ENCODE assay signal across 9 cellular contexts in genomic region chr1:86502721-86503430, GRCh38. TPM values are rescaled to one million over a fixed set of nuclear protein-coding genes. Genes with fewer than 3 reads are reported as not detected.
DNase-seq lines count a peak whose midpoint lies in the region; ATAC-seq, FAIRE-seq and TF ChIP-seq lines count a peak whose summit lies in the region.
"Had no signal": no experiment of that assay in that cellular context is flagged by ENCODE, and none has a peak within 500 bp of the region (broad histone marks: within the 10 kb centered on the region; RNA-seq: fewer than 3 reads in every experiment).

No MANE protein-coding gene starts in this region.

- H3K4me3 Mint-ChIP-seq in activated naive CD8-positive, alpha-beta T cell treated with anti-CD3 and anti-CD28 coated beads for 36 hours, result peak overlapping the region; percentile 85

- CTCF ChIA-PET in A673 (lab: Charles Lee), result no interaction called here

- DNase-seq in GM12891 (ENCODE audit: insufficient read length, low spot score), result no peak
- DNase-seq in activated naive CD8-positive, alpha-beta T cell treated with anti-CD3 and anti-CD28 coated beads for 36 hours, result no peak
- no peak for DNase-seq in A673 (ENCODE audit: low spot score)

- H3K36me3 Mint-ChIP-seq in activated naive CD8-positive, alpha-beta T cell treated with anti-CD3 and anti-CD28 coated beads for 36 hours, result no peaks in the 10 kb centered on the region

- POLR2A ChIA-PET in A673 (lab: Charles Lee; ENCODE audit: low non-redundant PET), result no interaction called here

- peaks cover 16% of the 10 kb centered on the region for H3K27me3 Mint-ChIP-seq in activated naive CD8-positive, alpha-beta T cell treated with anti-CD3 and anti-CD28 coated beads for 36 hours

- H3K27ac ChIP-seq in HUES48 (ENCODE audit: low read depth, low read length) (peak overlapping the region; percentile 98), iPS-20b (ENCODE audit: low read length) (peak overlapping the region; percentile 73), stomach smooth muscle (ENCODE audit: low read length) (peak overlapping the region; percentile 86), A673 (ENCODE audit: low read depth, low read length, poor library complexity, severe bottlenecking) (no peak overlapping the region), gastroesophageal sphincter (peak overlapping the region in 2 of 4 donors; percentile 39 to 50)

- H3K9me3 Mint-ChIP-seq in activated naive CD8-positive, alpha-beta T cell treated with anti-CD3 and anti-CD28 coated beads for 36 hours, result no peaks in the 10 kb centered on the region

- peaks cover 43% of the 10 kb centered on the region for H3K4me1 ChIP-seq in HUES48 (ENCODE audit: control insufficient read depth, insufficient read depth, low read length)
- peaks cover 14% of the 10 kb centered on the region for H3K4me1 ChIP-seq in iPS-20b (ENCODE audit: insufficient read depth, low read length)
- peaks cover 46% of the 10 kb centered on the region for H3K4me1 ChIP-seq in stomach smooth muscle (ENCODE audit: control insufficient read depth, insufficient read depth, low read length)
- H3K4me1 ChIP-seq in A673 (ENCODE audit: insufficient read depth, low read length, poor library complexity, severe bottlenecking), result no peaks in the 10 kb centered on the region
- H3K4me1 ChIP-seq in gastroesophageal sphincter, result peaks cover 0 to 39% (median 5%) of the 10 kb centered on the region in 3 donors

- intact Hi-C loops in A673 (cut with micrococcal nuclease; ENCODE audit: unreplicated experiment), result loop anchor here (10.0 kb wide), 1 partner anchor 242 kb away; no protein-coding TSS in a partner anchor

- peak overlapping the region; percentile 61 for H3K27ac Mint-ChIP-seq in activated naive CD8-positive, alpha-beta T cell treated with anti-CD3 and anti-CD28 coated beads for 36 hours

- no TSS peak for BruUV-seq in A673 (replicated peaks; lab: Mats Ljungman, UMichigan)

- H3K4me3 ChIP-seq in HUES48 (ENCODE audit: low read depth, low read length) (peak overlapping the region; percentile 64), iPS-20b (ENCODE audit: low read length) (peak overlapping the region; percentile 67), stomach smooth muscle (ENCODE audit: low read length in 2 of 2) (peak overlapping the region; percentile 38 to 68), A673 (ENCODE audit: low read depth, low read length, poor library complexity, severe bottlenecking) (no peak overlapping the region), gastroesophageal sphincter (peak overlapping the region in 1 of 2 donors; percentile 6)

- H3K36me3 ChIP-seq in HUES48 (ENCODE audit: control insufficient read depth, insufficient read depth, low read length) (no peaks in the 10 kb centered on the region), iPS-20b (ENCODE audit: insufficient read depth, low read depth, low read length) (no peaks in the 10 kb centered on the region), stomach smooth muscle (ENCODE audit: control insufficient read depth in 2 of 2, insufficient read depth in 2 of 2, low read length in 2 of 2) (no peaks in the 10 kb centered on the region), A673 (ENCODE audit: insufficient read depth, low read length, poor library complexity, severe bottlenecking) (no peaks in the 10 kb centered on the region), gastroesophageal sphincter (no peaks in the 10 kb centered on the region)

- H3K27me3 ChIP-seq in HUES48 (ENCODE audit: control insufficient read depth, insufficient read depth, low read length) (no peaks in the 10 kb centered on the region), iPS-20b (ENCODE audit: insufficient read depth, low read length) (no peaks in the 10 kb centered on the region), stomach smooth muscle (ENCODE audit: control insufficient read depth in 1 of 2, insufficient read depth in 2 of 2, low read length in 2 of 2) (no peaks in the 10 kb centered on the region), A673 (replicated peaks; ENCODE audit: insufficient read depth, low read depth, low read length, poor library complexity) (no peaks in the 10 kb centered on the region), gastroesophageal sphincter (no peaks in the 10 kb centered on the region)

- FAIRE-seq in GM12891 (lab: Jason Lieb, UNC), result no peak
- FAIRE-seq: endometrium had no signal

- H3K9me3 ChIP-seq in HUES48 (ENCODE audit: control insufficient read depth, insufficient read depth, low read length) (peaks cover 12% of the 10 kb centered on the region; the same call in 1 of the 2 replicates), iPS-20b (ENCODE audit: insufficient read depth, low read depth, low read length) (no peaks in the 10 kb centered on the region), stomach smooth muscle (ENCODE audit: control insufficient read depth in 2 of 2, low read length in 2 of 2) (no peaks in the 10 kb centered on the region), A673 (ENCODE audit: low read depth, low read length, poor library complexity, severe bottlenecking) (no peaks in the 10 kb centered on the region), gastroesophageal sphincter (no peaks in the 10 kb centered on the region)

- peaks cover 16% of the 10 kb centered on the region for H3K4me1 Mint-ChIP-seq in activated naive CD8-positive, alpha-beta T cell treated with anti-CD3 and anti-CD28 coated beads for 36 hours

- TF ChIP-seq CTCF in A673 (conservative IDR thresholded peaks at IDR 0.05; ENCODE audit: low read depth, low read length), result no peak
- no peak for TF ChIP-seq CTCF in gastroesophageal sphincter (IDR thresholded peaks at IDR 0.05)

- TF ChIP-seq POLR2A in GM12891 (IDR thresholded peaks at IDR 0.05; ENCODE audit: low read depth, low read length), result no peak
- no peak for TF ChIP-seq POLR2A in gastroesophageal sphincter (IDR thresholded peaks at IDR 0.05)

- no peak for TF ChIP-seq EP300 in gastroesophageal sphincter (IDR thresholded peaks at IDR 0.05)

- peak overlapping the region; percentile 78 for H3K9ac ChIP-seq in HUES48 (ENCODE audit: low read depth, low read length)
- peak overlapping the region; percentile 86 for H3K9ac ChIP-seq in iPS-20b (ENCODE audit: low read depth, low read length)
- peak overlapping the region in 1 of 2 donors; percentile 57 for H3K9ac ChIP-seq in stomach smooth muscle (ENCODE audit: low read length in 2 of 2)

- 54 to 77% methylated on average over 7 to 12 of the region's 19 CpGs for WGBS in gastroesophageal sphincter (ENCODE audit: low coverage in 1 of 2), 2 donors

- ATAC-seq in GM18868 (IDR thresholded peaks at IDR 0.05; ENCODE audit: unreplicated experiment), result no peak
- no peak for ATAC-seq in gastroesophageal sphincter

TF ChIP-seq in GM12891, 5 proteins besides CTCF, POLR2A, EP300 and RAD21:
- peak; percentile 57 for TF ChIP-seq SPI1 (IDR thresholded peaks at IDR 0.05; ENCODE audit: low read depth, low read length)
- no peak for TF ChIP-seq POLR2AphosphoS5 (IDR thresholded peaks at IDR 0.05; ENCODE audit: low read depth, low read length)

RNA-seq across cellular contexts. Expression of gene CLCA1, which starts 34.1 kb away (rescaled TPM):
- 0.03 TPM for polyA plus RNA-seq in GM12891 (2012; ENCODE audit: low read depth, missing spikeins)
- not detected for total RNA-seq in activated naive CD8-positive, alpha-beta T cell treated with anti-CD3 and anti-CD28 coated beads for 36 hours
- total RNA-seq in A673 (2021), result not detected in 2 replicates
- total RNA-seq in gastroesophageal sphincter, result not detected

RNA-seq across cellular contexts. Expression of gene CLCA4, which starts 44.0 kb away (rescaled TPM):
- not detected for polyA plus RNA-seq in GM12891 (2012; ENCODE audit: low read depth, missing spikeins)
- not detected for total RNA-seq in activated naive CD8-positive, alpha-beta T cell treated with anti-CD3 and anti-CD28 coated beads for 36 hours
- total RNA-seq in A673 (2021) (not detected in 2 replicates), gastroesophageal sphincter (10 to 100 TPM in 1 of 4 donors, 1 to 10 TPM in 1, under 1 TPM in 1, not detected in 1; 0.50 to 20.3 (median 2.6) TPM)
